ENCODE assay signal across 8 cellular contexts in the genomic region with DNA sequence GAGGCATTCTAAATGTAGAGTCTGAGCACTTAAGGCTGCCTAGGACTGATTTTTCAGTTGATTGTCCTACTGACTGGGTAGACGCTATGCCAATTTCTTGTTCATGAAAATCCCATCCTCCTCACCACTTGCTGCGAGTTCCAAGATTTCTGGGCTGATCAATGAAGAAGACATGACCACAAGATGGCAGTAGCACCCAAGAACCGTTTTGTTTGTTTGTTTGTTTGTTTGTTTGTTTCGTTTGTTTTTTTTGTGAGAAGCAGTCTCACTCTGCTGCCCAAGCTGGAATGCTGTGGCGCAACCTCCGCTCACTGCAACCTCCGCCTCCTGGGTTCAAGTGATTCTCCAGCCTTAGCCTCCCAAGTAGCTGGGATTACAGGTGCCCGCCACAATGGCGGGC. TPM values are rescaled to one million over a fixed set of nuclear protein-coding genes. Genes with fewer than 3 reads are reported as not detected.
DNase-seq lines count a peak whose midpoint lies in the region; ATAC-seq and TF ChIP-seq lines count a peak whose summit lies in the region.
"Not testable (repeated sequence)": the region's sequence is repeated elsewhere in the genome, so short reads cannot be mapped to it uniquely, and the experiment has no call there.

No MANE protein-coding gene starts in this region.

- in situ Hi-C loops in GM23248 (cut with MboI) = loop anchor here (25.0 kb wide), 1 partner anchor 329 kb away; a partner anchor contains a TSS

- whole genome bisulfite sequencing in GM23248 (ENCODE audit: low coverage in 1 of 2, low lambda C conversion rate in 2 of 2, missing lambda C conversion rate in 2 of 2), 2 experiments = 0 to 45% methylated on average over 4 to 9 of the region's 9 CpGs

- not testable (repeated sequence) for H2AFZ ChIP-seq in GM23248

- H3K4me2 ChIP-seq in GM23248 (ENCODE audit: unreplicated experiment) = not testable (repeated sequence)

- H3K36me3 ChIP-seq in GM23248 (ENCODE audit: low read depth); cardiac muscle cell: not testable (repeated sequence)

- not testable (repeated sequence) for H3K79me2 ChIP-seq in GM23248 (ENCODE audit: insufficient read depth)

- H3K9me3 Mint-ChIP-seq in WTC11 = not testable (repeated sequence)
- peaks cover 22% of the 10 kb centered on the region for H3K9me3 Mint-ChIP-seq in nephron progenitor cell

- not testable (repeated sequence) for H4K20me1 ChIP-seq in GM23248 (ENCODE audit: insufficient read depth)

- not testable (repeated sequence) for H3K27ac ChIP-seq in 22Rv1, GM23248, cardiac muscle cell

- not testable (repeated sequence) for H3K27me3 Mint-ChIP-seq in WTC11 (ENCODE audit: low read depth); nephron progenitor cell (ENCODE audit: low read depth, poor library complexity)

- not testable (repeated sequence) for H3K4me1 ChIP-seq in GM23248 (ENCODE audit: insufficient read depth); cardiac muscle cell (ENCODE audit: low read depth)

- not testable (repeated sequence) for H3K27me3 ChIP-seq in GM23248 (replicated peaks; ENCODE audit: insufficient read depth); cardiac muscle cell

- not testable (repeated sequence) for ATAC-seq in WTC11

- TF ChIP-seq CTCF in 22Rv1 (IDR thresholded peaks at IDR 0.05) (peak; percentile 49), choroid plexus epithelial cell (conservative IDR thresholded peaks at IDR 0.05; ENCODE audit: low read depth, low read length) (peak; percentile 48), cardiac muscle cell (IDR thresholded peaks at IDR 0.05; ENCODE audit: low read depth, low read length) (peak; percentile 27), nephron progenitor cell (IDR thresholded peaks at IDR 0.05) (peak; percentile 15)
- TF ChIP-seq CTCF in WTC11 (IDR thresholded peaks at IDR 0.05) = not testable (repeated sequence)

- H3F3A ChIP-seq in GM23248 (ENCODE audit: insufficient read depth) = not testable (repeated sequence)

- CTCF ChIA-PET in WTC11 (lab: Charles Lee) = interaction anchor here (0.7 kb wide), 1 partner anchor 239 kb away, joined by 3 read pairs; no protein-coding TSS in a partner anchor

- not testable (repeated sequence) for H3K27ac Mint-ChIP-seq in WTC11, nephron progenitor cell

- DNase-seq in DMS53 (lab: John Stamatoyannopoulos, UW) (peak; percentile 7), GM23248 (peak; percentile 20), NCI-H82 (lab: John Stamatoyannopoulos, UW) (peak; percentile 32)
- DNase-seq in WTC11 (ENCODE audit: low spot score); choroid plexus epithelial cell (ENCODE audit: low read depth); cardiac muscle cell (ENCODE audit: low read depth in 1 of 2, low spot score in 1 of 2); nephron progenitor cell: not testable (repeated sequence)

- H3K9ac ChIP-seq in GM23248 = not testable (repeated sequence)

- H3K4me1 Mint-ChIP-seq in WTC11, nephron progenitor cell: not testable (repeated sequence)

- not testable (repeated sequence) for H3K4me3 Mint-ChIP-seq in WTC11, nephron progenitor cell

- H3K9me3 ChIP-seq in GM23248 (ENCODE audit: low read depth); cardiac muscle cell (ENCODE audit: low read depth): not testable (repeated sequence)

- POLR2A ChIA-PET in WTC11 (lab: Charles Lee) = not testable (repeated sequence)

- H3K36me3 Mint-ChIP-seq in WTC11; nephron progenitor cell (ENCODE audit: low read depth): not testable (repeated sequence)

- not testable (repeated sequence) for H3K9me2 ChIP-seq in GM23248 (ENCODE audit: insufficient read depth)

- not testable (repeated sequence) for H3K4me3 ChIP-seq in GM23248; choroid plexus epithelial cell (ENCODE audit: low read depth, low read length); cardiac muscle cell

TF ChIP-seq in WTC11, 78 proteins besides CTCF, POLR2A, EP300 and RAD21:
- TF ChIP-seq, protein P1, sequence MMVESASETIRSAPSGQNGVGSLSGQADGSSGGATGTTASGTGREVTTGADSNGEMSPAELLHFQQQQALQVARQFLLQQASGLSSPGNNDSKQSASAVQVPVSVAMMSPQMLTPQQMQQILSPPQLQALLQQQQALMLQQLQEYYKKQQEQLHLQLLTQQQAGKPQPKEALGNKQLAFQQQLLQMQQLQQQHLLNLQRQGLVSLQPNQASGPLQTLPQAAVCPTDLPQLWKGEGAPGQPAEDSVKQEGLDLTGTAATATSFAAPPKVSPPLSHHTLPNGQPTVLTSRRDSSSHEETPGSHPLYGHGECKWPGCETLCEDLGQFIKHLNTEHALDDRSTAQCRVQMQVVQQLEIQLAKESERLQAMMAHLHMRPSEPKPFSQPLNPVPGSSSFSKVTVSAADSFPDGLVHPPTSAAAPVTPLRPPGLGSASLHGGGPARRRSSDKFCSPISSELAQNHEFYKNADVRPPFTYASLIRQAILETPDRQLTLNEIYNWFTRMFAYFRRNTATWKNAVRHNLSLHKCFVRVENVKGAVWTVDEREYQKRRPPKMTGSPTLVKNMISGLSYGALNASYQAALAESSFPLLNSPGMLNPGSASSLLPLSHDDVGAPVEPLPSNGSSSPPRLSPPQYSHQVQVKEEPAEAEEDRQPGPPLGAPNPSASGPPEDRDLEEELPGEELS (CRISPR knock-in tag; IDR thresholded peaks at IDR 0.05) = peak; percentile 59; the same call in 1 of the 2 replicates
- 0 out of 2 replicates have a peak, but pooled peaks have one; percentile 38 for TF ChIP-seq FOXP1 (CRISPR knock-in tag; IDR thresholded peaks at IDR 0.05; ENCODE audit: borderline replicate concordance)

RNA-seq across cellular contexts. Expression of a gene that starts 8.9 kb away (rescaled TPM):
- total RNA-seq in GM23248 (2014; rRNA removed; shearing (Covaris generic)) = 8.3 and 8.7 TPM in 2 replicates
- polyA plus RNA-seq in GM23248 (2016; fragmentation: Nextera tagmentation; extraction: Ambion mirVana) = 1.5 and 1.7 TPM in 2 replicates
- total RNA-seq in WTC11 (2021) = 7.8 to 8.0 TPM (median 7.9 TPM) in 3 replicates
- total RNA-seq in cardiac muscle cell = 12.4 and 16.7 TPM in 2 replicates
- 5.4 and 6.9 TPM in 2 replicates for polyA plus RNA-seq in cardiac muscle cell
